8 cellular contexts compared by ENCODE assay signal in genomic region chr15:79897380-79897678, GRCh38. TPM values are rescaled to one million over a fixed set of nuclear protein-coding genes. Genes with fewer than 3 reads are reported as not detected.
A peak's percentile ranks its signal among the peaks of the same experiment; 100 is the strongest.
DNase-seq lines count a peak whose midpoint lies in the region; ATAC-seq and TF ChIP-seq lines count a peak whose summit lies in the region.

No MANE protein-coding gene starts in this region.

- peak overlapping the region; percentile 95 for H3K27ac ChIP-seq in CD8-positive, alpha-beta T cell (ENCODE audit: low read depth, low read length)
- H3K27ac ChIP-seq in neuronal stem cell (replicated peaks; ENCODE audit: low read length) = no peak overlapping the region

- H2BK5ac ChIP-seq in neuronal stem cell (ENCODE audit: low read length) = peak overlapping the region; percentile 98

- TF ChIP-seq CTCF in CD8-positive, alpha-beta T cell (IDR thresholded peaks at IDR 0.05) = no peak

- intact Hi-C loops in CD8-positive, alpha-beta T cell (cut with DNase I, micrococcal nuclease) = loop anchor here (1.0 to 10.0 kb wide), 10 partner anchors 26 to 1107 kb away; partner anchors contain the start of genes FAH (in 2 of the 2), ZFAND6 (in 2 of the 2), BCL2A1 (in 1 of the 2) and TLNRD1 (in 1 of the 2)

- H2BK120ac ChIP-seq in neuronal stem cell (ENCODE audit: low read depth, low read length) = no peak overlapping the region

- no peak for ATAC-seq in CD8-positive, alpha-beta T cell
- no peak for ATAC-seq in effector memory CD8-positive, alpha-beta T cell (replicated peaks)
- ATAC-seq in GM19467 (IDR thresholded peaks at IDR 0.05; ENCODE audit: unreplicated experiment) (no peak), HG03354 (IDR thresholded peaks at IDR 0.05; ENCODE audit: poor library complexity, severe bottlenecking, unreplicated experiment) (no peak)

- H4K8ac ChIP-seq in neuronal stem cell (ENCODE audit: low read depth, low read length) = peak overlapping the region; percentile 33

- no peaks in the 10 kb centered on the region for H3K9me3 ChIP-seq in CD8-positive, alpha-beta T cell (ENCODE audit: low read length)
- H3K9me3 ChIP-seq in MG63 (no peaks in the 10 kb centered on the region), neuronal stem cell (replicated peaks in 1 of 2; ENCODE audit: control insufficient read depth in 2 of 2, insufficient read depth in 1 of 2, low read depth in 1 of 2, low read length in 2 of 2) (no peaks in the 10 kb centered on the region)

- peak overlapping the region; percentile 92 for H3K4me3 Mint-ChIP-seq in CD8-positive, alpha-beta T cell
- peak overlapping the region; percentile 82 to 85 for H3K4me3 Mint-ChIP-seq in effector memory CD8-positive, alpha-beta T cell

- no peak overlapping the region for H2AFZ ChIP-seq in neuronal stem cell (ENCODE audit: low read length)

- no peaks in the 10 kb centered on the region for H3K27me3 Mint-ChIP-seq in CD8-positive, alpha-beta T cell (ENCODE audit: low read depth)
- no peaks in the 10 kb centered on the region for H3K27me3 Mint-ChIP-seq in effector memory CD8-positive, alpha-beta T cell

- H3K27ac Mint-ChIP-seq in CD8-positive, alpha-beta T cell = peak overlapping the region; percentile 99
- peak overlapping the region; percentile 92 to 95 for H3K27ac Mint-ChIP-seq in effector memory CD8-positive, alpha-beta T cell

- DNase-seq in CD8-positive, alpha-beta T cell = no peak
- DNase-seq in MG63 = no peak
- DNase-seq in effector memory CD8-positive, alpha-beta T cell = no peak
- no peak for DNase-seq in neuronal stem cell (ENCODE audit: low spot score)
- DNase-seq in nucleus accumbens (lab: John Stamatoyannopoulos, UW) = no peak
- no peak for DNase-seq in amygdala (lab: John Stamatoyannopoulos, UW)

- H3K36me3 Mint-ChIP-seq in CD8-positive, alpha-beta T cell = peaks cover 13% of the 10 kb centered on the region
- peaks cover 13% of the 10 kb centered on the region for H3K36me3 Mint-ChIP-seq in effector memory CD8-positive, alpha-beta T cell (ENCODE audit: insufficient read depth)

- POLR2A ChIA-PET in CD8-positive, alpha-beta T cell (lab: Charles Lee) = interaction anchor here (1.0 to 5.2 kb wide), 7 partner anchors 11 to 163 kb away, joined by 3 to 78 read pairs (median 5); partner anchors contain the start of genes BCL2A1 and ZFAND6

- H3K18ac ChIP-seq in neuronal stem cell (ENCODE audit: low read length) = no peak overlapping the region

- no peaks in the 10 kb centered on the region for H3K79me1 ChIP-seq in neuronal stem cell (ENCODE audit: low read depth, low read length)

- peak overlapping the region; percentile 96 for H3K4me3 ChIP-seq in CD8-positive, alpha-beta T cell (ENCODE audit: low read depth, low read length)
- H3K4me3 ChIP-seq in MG63 (peak overlapping the region; percentile 72), neuronal stem cell (ENCODE audit: low read length in 2 of 2) (peak overlapping the region; percentile 44 to 94)

- H3K9me3 Mint-ChIP-seq in CD8-positive, alpha-beta T cell = no peaks in the 10 kb centered on the region
- H3K9me3 Mint-ChIP-seq in effector memory CD8-positive, alpha-beta T cell = no peaks in the 10 kb centered on the region

- WGBS in neuronal stem cell (ENCODE audit: extremely low coverage in 2 of 2, insufficient read length in 2 of 2, insufficient replicate concordance in 1 of 2), 2 donors = no CpG with 5 or more reads among the region's 8 CpGs

- H3K4me2 ChIP-seq in neuronal stem cell (ENCODE audit: insufficient read depth, low read length, poor library complexity, severe bottlenecking) = peak overlapping the region; percentile 78

- no peak overlapping the region for H4K91ac ChIP-seq in neuronal stem cell (ENCODE audit: low read depth, low read length, poor library complexity)

- no peak overlapping the region for H3K4ac ChIP-seq in neuronal stem cell (ENCODE audit: low read length)

- no peak overlapping the region for H2AK5ac ChIP-seq in neuronal stem cell (ENCODE audit: low read depth, low read length)

- peaks cover 28% of the 10 kb centered on the region for H3K4me1 ChIP-seq in CD8-positive, alpha-beta T cell (ENCODE audit: insufficient read depth, low read length)
- peaks cover 0 to 4% of the 10 kb centered on the region in 2 donors for H3K4me1 ChIP-seq in neuronal stem cell (ENCODE audit: control insufficient read depth in 2 of 2, insufficient read depth in 1 of 2, low read depth in 1 of 2, low read length in 2 of 2)

- H3K9ac ChIP-seq in neuronal stem cell (ENCODE audit: low read depth, low read length, poor library complexity) = peak overlapping the region; percentile 99

- no peak overlapping the region for H3K23ac ChIP-seq in neuronal stem cell (ENCODE audit: low read depth, low read length, poor library complexity)

- H3K4me1 Mint-ChIP-seq in CD8-positive, alpha-beta T cell (ENCODE audit: low read depth) = peaks cover 36% of the 10 kb centered on the region
- peaks cover 19 to 23% of the 10 kb centered on the region in 2 donors for H3K4me1 Mint-ChIP-seq in effector memory CD8-positive, alpha-beta T cell (ENCODE audit: low read depth in 2 of 2)

- no peak overlapping the region for H2BK15ac ChIP-seq in neuronal stem cell (ENCODE audit: low read length)

- CTCF ChIA-PET in CD8-positive, alpha-beta T cell (lab: Charles Lee) = interaction anchor here (1.0 to 4.0 kb wide), 3 partner anchors 16 to 95 kb away, joined by 3 to 22 read pairs (median 4); no protein-coding TSS in a partner anchor

- H3K14ac ChIP-seq in neuronal stem cell (ENCODE audit: low read length) = no peak overlapping the region

- H3K36me3 ChIP-seq in CD8-positive, alpha-beta T cell (ENCODE audit: insufficient read depth, low read length) = no peaks in the 10 kb centered on the region
- peaks cover under 1% of the 10 kb centered on the region; the same call in 1 of the 2 replicates for H3K36me3 ChIP-seq in MG63
- peaks cover 0 to 10% of the 10 kb centered on the region in 2 donors for H3K36me3 ChIP-seq in neuronal stem cell (replicated peaks in 1 of 2; ENCODE audit: control insufficient read depth in 2 of 2, insufficient read depth in 2 of 2, low read length in 2 of 2)

- H3K27me3 ChIP-seq in CD8-positive, alpha-beta T cell (ENCODE audit: insufficient read depth, low read length) = no peaks in the 10 kb centered on the region
- H3K27me3 ChIP-seq in MG63 (no peaks in the 10 kb centered on the region), neuronal stem cell (ENCODE audit: control insufficient read depth in 3 of 3, insufficient read depth in 3 of 3, low read depth in 1 of 3, low read length in 3 of 3) (no peaks in the 10 kb centered on the region)

- H2BK12ac ChIP-seq in neuronal stem cell (ENCODE audit: low read length) = no peak overlapping the region

RNA-seq across cellular contexts. Expression of gene MTHFS, which starts 0.5 kb away (rescaled TPM):
- total RNA-seq in CD8-positive, alpha-beta T cell = 1 to 10 TPM; 5.1 to 7.8 TPM
- 72.8 and 225 TPM in 2 replicates for total RNA-seq in MG63 (2014; rRNA removed; shearing (Covaris generic); ENCODE audit: low replicate concordance)
- polyA plus RNA-seq in neuronal stem cell (2013, experiment 1 of 2) = 13.0 TPM
- 13.3 TPM for polyA plus RNA-seq in neuronal stem cell (2013, experiment 2 of 2)
